ENCODE assay signal across 26 cellular contexts in the genomic region with DNA sequence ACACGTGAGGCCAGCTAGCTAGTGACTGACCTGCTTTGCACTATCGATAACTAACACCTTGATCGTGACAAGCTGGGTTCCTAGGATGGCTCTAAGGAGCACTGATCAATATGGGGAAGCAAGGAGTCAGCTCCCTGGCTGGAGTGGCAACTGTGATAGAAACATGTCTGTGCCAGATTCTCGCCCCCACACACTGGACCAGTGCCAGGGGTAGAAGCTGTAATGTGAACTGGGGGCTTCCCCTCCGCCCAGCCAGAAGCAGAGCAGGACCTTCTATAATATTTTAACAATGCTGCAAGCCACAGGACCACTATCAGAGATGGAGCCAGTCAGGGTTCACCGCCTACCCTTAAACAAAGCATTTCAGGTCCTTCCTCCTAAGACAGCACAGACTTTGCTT.
DNase-seq lines count a peak whose midpoint lies in the region; ATAC-seq, FAIRE-seq and TF ChIP-seq lines count a peak whose summit lies in the region.
"Had no signal": no experiment of that assay in that cellular context is flagged by ENCODE, and none has a peak within 500 bp of the region (broad histone marks: within the 10 kb centered on the region; RNA-seq: fewer than 3 reads in every experiment).

No MANE protein-coding gene starts in this region.

- H3K27me3 Mint-ChIP-seq in activated CD8-positive, alpha-beta T cell treated with anti-CD3 and anti-CD28 coated beads for 36 hours = peaks cover 5% of the 10 kb centered on the region
- H3K27me3 Mint-ChIP-seq in activated CD8-positive, alpha-beta T cell treated with anti-CD3 and anti-CD28 coated beads, Interleukin-2, amount 10 ng/mL, durations not matched to agents 7 days and 5 days (ENCODE audit: low read depth) = peaks cover 11% of the 10 kb centered on the region

- no peak overlapping the region for H4K5ac ChIP-seq in H1 (ENCODE audit: insufficient read length, low read depth, low read length)

- no peak overlapping the region for H3K27ac Mint-ChIP-seq in activated CD8-positive, alpha-beta T cell treated with anti-CD3 and anti-CD28 coated beads for 36 hours
- no peak overlapping the region for H3K27ac Mint-ChIP-seq in activated CD8-positive, alpha-beta T cell treated with anti-CD3 and anti-CD28 coated beads, Interleukin-2, amount 10 ng/mL, durations not matched to agents 7 days and 5 days
- H3K27ac Mint-ChIP-seq: B cell; CD8-positive, alpha-beta T cell had no signal

- no peak for TF ChIP-seq CTCF in activated CD8-positive, alpha-beta T cell treated with anti-CD3 and anti-CD28 coated beads for 36 hours (IDR thresholded peaks at IDR 0.05)
- TF ChIP-seq CTCF in H1 (IDR thresholded peaks at IDR 0.05; ENCODE audit: control extremely low read depth in 1 of 3, insufficient read depth in 1 of 3, low read depth in 1 of 3, low read length in 3 of 3) = no peak

- no peak overlapping the region for H4K8ac ChIP-seq in H1 (ENCODE audit: extremely low read depth, insufficient read depth, low read length)

- no peaks in the 10 kb centered on the region for H4K20me1 ChIP-seq in H1 (replicated peaks in 1 of 2; ENCODE audit: control insufficient read depth in 1 of 2, insufficient read depth in 2 of 2, low read length in 2 of 2)

- no peaks in the 10 kb centered on the region for H3K9me3 Mint-ChIP-seq in activated CD8-positive, alpha-beta T cell treated with anti-CD3 and anti-CD28 coated beads for 36 hours
- H3K9me3 Mint-ChIP-seq in activated CD8-positive, alpha-beta T cell treated with anti-CD3 and anti-CD28 coated beads, Interleukin-2, amount 10 ng/mL, durations not matched to agents 7 days and 5 days (ENCODE audit: insufficient read depth) = no peaks in the 10 kb centered on the region
- H3K9me3 Mint-ChIP-seq: CD8-positive, alpha-beta T cell; H9 had no signal

- no peak overlapping the region for H3K4me3 ChIP-seq in H1 (ENCODE audit: extremely low read depth in 1 of 4, insufficient read depth in 2 of 4, low read depth in 3 of 4, low read length in 4 of 4)
- H3K4me3 ChIP-seq: GM23248, PC-9, SJCRH30 had no signal

- TF ChIP-seq RAD21 in H1 (IDR thresholded peaks at IDR 0.05 in 1 of 2, conservative IDR thresholded peaks at IDR 0.05 in 1 of 2; ENCODE audit: low read depth in 2 of 2, low read length in 2 of 2) = no peak

- H3K9ac ChIP-seq in H1 (replicated peaks in 1 of 4; ENCODE audit: extremely low read depth in 1 of 4, low read depth in 3 of 4, low read length in 3 of 4) = no peak overlapping the region
- H3K9ac ChIP-seq: GM23248 had no signal

- H2BK12ac ChIP-seq in H1 (ENCODE audit: low read depth, low read length) = 0 out of 2 replicates have a peak overlapping the region, but pooled peaks have one; percentile 0

- DNase-seq in DMS 273 (lab: John Stamatoyannopoulos, UW; ENCODE audit: unreplicated experiment) (peak; percentile 37), DMS 273 treated with DMSO at 0.1 percent for 48 hours (lab: John Stamatoyannopoulos, UW) (no peak), H1 (ENCODE audit: low read depth in 1 of 2, low spot score in 2 of 2) (no peak), NCI-H128 (lab: John Stamatoyannopoulos, UW; ENCODE audit: unreplicated experiment) (no peak), NCI-H510A treated with DMSO at 0.1 percent for 48 hours (lab: John Stamatoyannopoulos, UW) (no peak)
- DNase-seq in activated CD8-positive, alpha-beta T cell treated with anti-CD3 and anti-CD28 coated beads for 36 hours = peak; percentile 24
- DNase-seq in activated CD8-positive, alpha-beta T cell treated with anti-CD3 and anti-CD28 coated beads, Interleukin-2, amount 10 ng/mL, durations not matched to agents 7 days and 5 days = no peak
- DNase-seq: Caco-2; CD8-positive, alpha-beta T cell; DMS153; GM23248; H9; Karpas-422; NCI-H1105 treated with DMSO at 0.1 percent for 48 hours; NCI-H2029; NCI-H226; NCI-H510A; NCI-H748 treated with DMSO at 0.1 percent for 48 hours; NK-92 treated with Interleukin-12 subunit alpha and Interleukin-12 subunit beta, amount 100 ng/mL, for 24 hours; PC-9; SJCRH30 had no signal

- H3K9me3 ChIP-seq in H1 (ENCODE audit: insufficient read depth in 2 of 2, low read depth in 1 of 2, low read length in 1 of 2) = no peaks in the 10 kb centered on the region
- H3K9me3 ChIP-seq: Caco-2, SJCRH30 had no signal

- no peak for TF ChIP-seq EP300 in H1 (IDR thresholded peaks at IDR 0.05; ENCODE audit: borderline replicate concordance in 1 of 2, low read depth in 2 of 2, low read length in 2 of 2)

- H2AK5ac ChIP-seq in H1 (ENCODE audit: low read depth, low read length) = no peak overlapping the region

- CTCF ChIA-PET in activated CD8-positive, alpha-beta T cell treated with anti-CD3 and anti-CD28 coated beads for 36 hours (lab: Charles Lee) = no interaction called here
- CTCF ChIA-PET in activated CD8-positive, alpha-beta T cell treated with anti-CD3 and anti-CD28 coated beads, Interleukin-2, amount 10 ng/mL, durations not matched to agents 7 days and 5 days (lab: Charles Lee) = no interaction called here
- CTCF ChIA-PET in H1 (lab: Charles Lee; ENCODE audit: partially characterized antibody) = interaction anchor here (0.9 to 2.2 kb wide), 4 partner anchors 11 to 107 kb away, joined by 3 to 4 read pairs (median 4); no protein-coding TSS in a partner anchor

- H3K4me1 Mint-ChIP-seq in activated CD8-positive, alpha-beta T cell treated with anti-CD3 and anti-CD28 coated beads for 36 hours (ENCODE audit: low read depth) = peaks cover 4% of the 10 kb centered on the region
- peaks cover 9% of the 10 kb centered on the region for H3K4me1 Mint-ChIP-seq in activated CD8-positive, alpha-beta T cell treated with anti-CD3 and anti-CD28 coated beads, Interleukin-2, amount 10 ng/mL, durations not matched to agents 7 days and 5 days (ENCODE audit: low read depth)
- H3K4me1 Mint-ChIP-seq: B cell had no signal

- H3K4ac ChIP-seq in H1 (replicated peaks; ENCODE audit: insufficient read length, low read depth, low read length) = no peak overlapping the region

- no peak for TF ChIP-seq POLR2A in H1 (IDR thresholded peaks at IDR 0.05; ENCODE audit: control extremely low read depth in 1 of 2, low read depth in 2 of 2, low read length in 2 of 2)

- no peaks in the 10 kb centered on the region for H3K23me2 ChIP-seq in H1 (ENCODE audit: low read depth, low read length)

- no peak overlapping the region for H2BK15ac ChIP-seq in H1 (ENCODE audit: low read length)

- no peak overlapping the region for H3K23ac ChIP-seq in H1 (ENCODE audit: insufficient read length)

- no peaks in the 10 kb centered on the region; the same call in 1 of the 2 replicates for H3K79me1 ChIP-seq in H1 (ENCODE audit: low read depth, low read length)

- no peak overlapping the region for H3K27ac ChIP-seq in H1 (ENCODE audit: low read depth, low read length)
- H3K27ac ChIP-seq: 22Rv1, C4-2B, GM23248, PC-9, SJCRH30 had no signal

- no peak overlapping the region for H3K56ac ChIP-seq in H1 (replicated peaks; ENCODE audit: insufficient read length, low read depth, low read length)

- H3K18ac ChIP-seq in H1 (ENCODE audit: extremely low read depth, low read length) = no peak overlapping the region

- H2BK120ac ChIP-seq in H1 (replicated peaks; ENCODE audit: low read depth, low read length) = no peak overlapping the region

- no peak overlapping the region for H2AFZ ChIP-seq in H1 (ENCODE audit: low read length)
- H2AFZ ChIP-seq: GM23248, PC-9 had no signal

- H3K4me2 ChIP-seq in H1 (ENCODE audit: insufficient read depth in 1 of 2, low read depth in 2 of 2, low read length in 2 of 2) = no peak overlapping the region
- H3K4me2 ChIP-seq: PC-9 had no signal

- 91% methylated on average over 6 of the region's 6 CpGs; no CpG with 5 or more reads in 1 of the 2 experiments for WGBS in H1 (ENCODE audit: extremely low coverage in 1 of 2, insufficient coverage in 1 of 2, insufficient read length in 1 of 2, insufficient replicate concordance in 2 of 2, low coverage in 1 of 2, low lambda C conversion rate in 2 of 2, missing lambda C conversion rate in 1 of 2), 2 experiments

- no peak for FAIRE-seq in H1 (lab: Jason Lieb, UNC)

- intact Hi-C loops in activated CD8-positive, alpha-beta T cell treated with anti-CD3 and anti-CD28 coated beads for 36 hours (cut with micrococcal nuclease) = no loop called here

- H4K91ac ChIP-seq in H1 (replicated peaks; ENCODE audit: insufficient read length, low read length) = no peak overlapping the region

- POLR2A ChIA-PET in activated CD8-positive, alpha-beta T cell treated with anti-CD3 and anti-CD28 coated beads for 36 hours (lab: Charles Lee) = interaction anchor here (1.4 kb wide), 1 partner anchor 20 kb away, joined by 3 read pairs; no protein-coding TSS in a partner anchor
- POLR2A ChIA-PET in activated CD8-positive, alpha-beta T cell treated with anti-CD3 and anti-CD28 coated beads, Interleukin-2, amount 10 ng/mL, durations not matched to agents 7 days and 5 days (lab: Charles Lee) = no interaction called here
- POLR2A ChIA-PET in H1 (lab: Charles Lee; ENCODE audit: partially characterized antibody) = no interaction called here

- H3K79me2 ChIP-seq in H1 (ENCODE audit: control insufficient read depth in 1 of 2, insufficient read depth in 2 of 2, low read length in 2 of 2) = no peaks in the 10 kb centered on the region

- no peaks in the 10 kb centered on the region for H3K36me3 ChIP-seq in H1 (ENCODE audit: control insufficient read depth in 2 of 4, insufficient read depth in 4 of 4, low read length in 3 of 4)
- H3K36me3 ChIP-seq: SJCRH30 had no signal

- no peak overlapping the region for H2BK5ac ChIP-seq in H1 (ENCODE audit: low read depth, low read length)

- H2BK20ac ChIP-seq in H1 (ENCODE audit: low read length) = no peak overlapping the region

- no peaks in the 10 kb centered on the region for H3K27me3 ChIP-seq in H1 (replicated peaks in 1 of 4; ENCODE audit: control insufficient read depth in 3 of 4, extremely low read depth in 1 of 4, insufficient read depth in 3 of 4, low read length in 3 of 4)
- H3K27me3 ChIP-seq: SJCRH30 had no signal

- ATAC-seq in activated CD8-positive, alpha-beta T cell treated with anti-CD3 and anti-CD28 coated beads for 36 hours = no peak
- no peak for ATAC-seq in activated CD8-positive, alpha-beta T cell treated with anti-CD3 and anti-CD28 coated beads, Interleukin-2, amount 10 ng/mL, durations not matched to agents 7 days and 5 days
- ATAC-seq: CD8-positive, alpha-beta T cell; Right ventricle myocardium inferior; SK-N-SH treated with all-trans-retinoic acid at 6 μM for 48 hours had no signal

- H3K4me3 Mint-ChIP-seq in activated CD8-positive, alpha-beta T cell treated with anti-CD3 and anti-CD28 coated beads for 36 hours = no peak overlapping the region
- no peak overlapping the region for H3K4me3 Mint-ChIP-seq in activated CD8-positive, alpha-beta T cell treated with anti-CD3 and anti-CD28 coated beads, Interleukin-2, amount 10 ng/mL, durations not matched to agents 7 days and 5 days
- H3K4me3 Mint-ChIP-seq: B cell; CD8-positive, alpha-beta T cell; H9 had no signal

- no peak overlapping the region for H3K14ac ChIP-seq in H1 (ENCODE audit: insufficient read length)

- no peaks in the 10 kb centered on the region for H3K36me3 Mint-ChIP-seq in activated CD8-positive, alpha-beta T cell treated with anti-CD3 and anti-CD28 coated beads for 36 hours (ENCODE audit: low read depth)
- no peaks in the 10 kb centered on the region for H3K36me3 Mint-ChIP-seq in activated CD8-positive, alpha-beta T cell treated with anti-CD3 and anti-CD28 coated beads, Interleukin-2, amount 10 ng/mL, durations not matched to agents 7 days and 5 days (ENCODE audit: low read depth)
- H3K36me3 Mint-ChIP-seq: CD8-positive, alpha-beta T cell had no signal

- peaks cover 2 to 15% (median 9%) of the 10 kb centered on the region in 4 experiments; a peak in 6 of 7 replicates for H3K4me1 ChIP-seq in H1 (replicated peaks in 1 of 4; ENCODE audit: control insufficient read depth in 3 of 4, insufficient read depth in 4 of 4, low read length in 3 of 4)
- H3K4me1 ChIP-seq: SJCRH30 had no signal

Comparison
In these comparisons a context has a peak if more than half of its experiments do, and no peak if none do; other contexts are left out.
1. DNase-seq: peak in DMS 273 (single experiment) and activated CD8-positive, alpha-beta T cell treated with anti-CD3 and anti-CD28 coated beads for 36 hours (single experiment); none in DMS 273 treated with DMSO at 0.1 percent for 48 hours (single experiment), activated CD8-positive, alpha-beta T cell treated with anti-CD3 and anti-CD28 coated beads, Interleukin-2, amount 10 ng/mL, durations not matched to agents 7 days and 5 days (single experiment), H1 (0 of 2), NCI-H128 (single experiment) and NCI-H510A treated with DMSO at 0.1 percent for 48 hours (single experiment).